28 cellular contexts compared by ENCODE assay signal in genomic region chr5:103270581-103270980, GRCh38.
"Had no signal": no experiment of that assay in that cellular context is flagged by ENCODE, and none has a peak within 500 bp of the region (broad histone marks: within the 10 kb centered on the region; RNA-seq: fewer than 3 reads in every experiment).

No MANE protein-coding gene starts in this region.

- ATAC-seq: left lung; lower lobe of right lung; naive thymus-derived CD8-positive, alpha-beta T cell; right cardiac atrium; stimulated activated naive B cell treated with anti-CD40 and anti-IgM and Interleukin-4, amounts not matched to agents 10 μg/mL and 1 μg/mL and 100 μg/mL, for 72 hours; T-cell had no signal

- H3K27me3 ChIP-seq: left lung, neural progenitor cell, tibial nerve had no signal

- H3K4me3 Mint-ChIP-seq: activated naive CD4-positive, alpha-beta T cell treated with anti-CD3 and anti-CD28 coated beads, Interleukin-2, amount 10 ng/mL, durations not matched to agents 7 days and 5 days; activated T-helper 1 cell treated with anti-CD3 and anti-CD28 coated beads, Interleukin-12 subunit alpha, Interleukin-12 subunit beta, Interleukin-2, Interleukin-4 antibody, amounts not matched to agents 30 ng/mL and 10 ng/mL and 1 ng/mL, durations not matched to agents 14 hours and 24 hours and 36 hours; naive thymus-derived CD8-positive, alpha-beta T cell; neural progenitor cell; stimulated activated naive B cell treated with anti-CD40 and anti-IgM and Interleukin-4, amounts not matched to agents 10 μg/mL and 1 μg/mL and 100 μg/mL, for 72 hours had no signal

- H3K27ac ChIP-seq: left lung, lower lobe of right lung, neural progenitor cell, tibial nerve had no signal

- H3K27me3 Mint-ChIP-seq: activated naive CD4-positive, alpha-beta T cell treated with anti-CD3 and anti-CD28 coated beads, Interleukin-2, amount 10 ng/mL, durations not matched to agents 7 days and 5 days; central memory CD8-positive, alpha-beta T cell; naive thymus-derived CD8-positive, alpha-beta T cell; stimulated activated naive B cell treated with anti-CD40 and anti-IgM and Interleukin-4, amounts not matched to agents 10 μg/mL and 1 μg/mL and 100 μg/mL, for 72 hours; T-cell had no signal

- H3K4me2 ChIP-seq: neural progenitor cell had no signal

- FAIRE-seq: bronchial epithelial cell, colon, endometrium, frontal cortex, islet of Langerhans had no signal

- H3K4me3 ChIP-seq: left lung, lower lobe of right lung, neural progenitor cell, tibial nerve had no signal

- H3K9me3 ChIP-seq: left lung, lower lobe of right lung, tibial nerve had no signal

- DNase-seq: activated CD4-positive, alpha-beta T cell treated with anti-CD3 and anti-CD28 coated beads for 48 hours; activated CD4-positive, alpha-beta T cell treated with anti-CD3 and anti-CD28 coated beads, Interleukin-2, amount 50 U/mL, for 48 hours; activated CD4-positive, CD25-positive, alpha-beta regulatory T cell; activated CD8-positive, alpha-beta memory T cell treated with anti-CD3 and anti-CD28 coated beads for 24 hours; activated gamma-delta T cell; activated naive CD4-positive, alpha-beta T cell treated with anti-CD3 and anti-CD28 coated beads, Interleukin-2, amount 10 ng/mL, durations not matched to agents 7 days and 5 days; amygdala; effector CD8-positive, alpha-beta T cell; left lung; lower lobe of right lung; mesenchymal stem cell; naive thymus-derived CD8-positive, alpha-beta T cell; occipital lobe; right cardiac atrium; stimulated activated CD4-positive, alpha-beta T cell treated with anti-CD3 and anti-CD28 coated beads, Interleukin-15, amount 100 ng/mL, for 24 hours; stimulated activated CD4-positive, alpha-beta T cell treated with anti-CD3 and anti-CD28 coated beads, Interleukin-2, amount 100 ng/mL, for 24 hours; stimulated activated naive B cell treated with anti-CD40 and anti-IgM and Interleukin-4, amounts not matched to agents 10 μg/mL and 1 μg/mL and 100 μg/mL, for 72 hours; T-cell had no signal

- H3K9ac ChIP-seq: neural progenitor cell had no signal

- H3K36me3 ChIP-seq: lower lobe of right lung, neural progenitor cell had no signal

- H3K36me3 Mint-ChIP-seq: naive thymus-derived CD8-positive, alpha-beta T cell had no signal

- H3K9me3 Mint-ChIP-seq: activated naive CD4-positive, alpha-beta T cell treated with anti-CD3 and anti-CD28 coated beads, Interleukin-2, amount 10 ng/mL, durations not matched to agents 7 days and 5 days; activated T-helper 1 cell treated with anti-CD3 and anti-CD28 coated beads, Interleukin-12 subunit alpha, Interleukin-12 subunit beta, Interleukin-2, Interleukin-4 antibody, amounts not matched to agents 30 ng/mL and 10 ng/mL and 1 ng/mL, durations not matched to agents 14 hours and 24 hours and 36 hours; central memory CD8-positive, alpha-beta T cell; naive thymus-derived CD8-positive, alpha-beta T cell; neural progenitor cell; stimulated activated naive B cell treated with anti-CD40 and anti-IgM and Interleukin-4, amounts not matched to agents 10 μg/mL and 1 μg/mL and 100 μg/mL, for 72 hours; T-cell; T-helper 2 cell treated with Interferon-gamma antibody and Interleukin-4, amounts not matched to agents 5 μg/mL and 100 μg/mL, for 36 hours had no signal

- H2AFZ ChIP-seq: neural progenitor cell had no signal

- H3K4me1 ChIP-seq: neural progenitor cell had no signal

- H3K27ac Mint-ChIP-seq: activated naive CD4-positive, alpha-beta T cell treated with anti-CD3 and anti-CD28 coated beads, Interleukin-2, amount 10 ng/mL, durations not matched to agents 7 days and 5 days; activated T-helper 1 cell treated with anti-CD3 and anti-CD28 coated beads, Interleukin-12 subunit alpha, Interleukin-12 subunit beta, Interleukin-2, Interleukin-4 antibody, amounts not matched to agents 30 ng/mL and 10 ng/mL and 1 ng/mL, durations not matched to agents 14 hours and 24 hours and 36 hours; naive thymus-derived CD8-positive, alpha-beta T cell; neural progenitor cell; stimulated activated naive B cell treated with anti-CD40 and anti-IgM and Interleukin-4, amounts not matched to agents 10 μg/mL and 1 μg/mL and 100 μg/mL, for 72 hours; T-cell; T-helper 2 cell treated with Interferon-gamma antibody and Interleukin-4, amounts not matched to agents 5 μg/mL and 100 μg/mL, for 36 hours had no signal
